ENCODE assay signal across 25 cellular contexts in genomic region chr6:71157350-71157749, GRCh38.
"Had no signal": no experiment of that assay in that cellular context is flagged by ENCODE, and none has a peak within 500 bp of the region (broad histone marks: within the 10 kb centered on the region; RNA-seq: fewer than 3 reads in every experiment).

No MANE protein-coding gene starts in this region.

- H3K9me3 ChIP-seq: breast epithelium, heart left ventricle, left ventricle myocardium inferior, ovary, prostate gland, thoracic aorta had no signal

- H3K27me3 ChIP-seq: breast epithelium, heart left ventricle, ovary had no signal

- DNase-seq: activated B cell treated with CpG ODN at 0.5 μM for 24 hours; activated CD4-positive, alpha-beta T cell treated with anti-CD3 and anti-CD28 coated beads, Interleukin-2, amount 50 U/mL, for 1 hour; activated CD8-positive, alpha-beta T cell treated with anti-CD3 and anti-CD28 coated beads for 36 hours; activated naive CD4-positive, alpha-beta T cell; activated T-cell treated with anti-CD3 and anti-CD28 coated beads, Interleukin-2, amount 50 U/mL, for 48 hours; central memory CD4-positive, alpha-beta T cell; foreskin fibroblast; heart left ventricle; hypothalamus; islet precursor cell; left ventricle myocardium inferior; ovary; retina; stimulated activated CD4-positive, alpha-beta T cell treated with anti-CD3 and anti-CD28 coated beads, Interleukin-12 subunit alpha, Interleukin-12 subunit beta, amount 100 ng/mL, for 4 hours; stimulated activated CD4-positive, alpha-beta T cell treated with anti-CD3 and anti-CD28 coated beads, Interleukin-4, amount 100 ng/mL, for 1 hour; T-helper 2 cell; trophoblast cell had no signal

- H3K4me1 ChIP-seq: breast epithelium, heart left ventricle, left ventricle myocardium inferior, prostate gland had no signal

- ATAC-seq: activated CD8-positive, alpha-beta T cell treated with anti-CD3 and anti-CD28 coated beads for 36 hours; activated naive CD4-positive, alpha-beta T cell treated with anti-CD3 and anti-CD28 coated beads, Interleukin-2, amount 50 U/mL, for 72 hours; esophagus mucosa; heart left ventricle; sciatic nerve had no signal

- H3K4me3 ChIP-seq: breast epithelium, heart left ventricle, left ventricle myocardium inferior, lung, ovary, prostate gland, skin epidermis, thoracic aorta had no signal

- H3K36me3 ChIP-seq: breast epithelium, heart left ventricle, left ventricle myocardium inferior, ovary, prostate gland, thoracic aorta had no signal
